ENCODE assay signal across 16 cellular contexts in the genomic region with DNA sequence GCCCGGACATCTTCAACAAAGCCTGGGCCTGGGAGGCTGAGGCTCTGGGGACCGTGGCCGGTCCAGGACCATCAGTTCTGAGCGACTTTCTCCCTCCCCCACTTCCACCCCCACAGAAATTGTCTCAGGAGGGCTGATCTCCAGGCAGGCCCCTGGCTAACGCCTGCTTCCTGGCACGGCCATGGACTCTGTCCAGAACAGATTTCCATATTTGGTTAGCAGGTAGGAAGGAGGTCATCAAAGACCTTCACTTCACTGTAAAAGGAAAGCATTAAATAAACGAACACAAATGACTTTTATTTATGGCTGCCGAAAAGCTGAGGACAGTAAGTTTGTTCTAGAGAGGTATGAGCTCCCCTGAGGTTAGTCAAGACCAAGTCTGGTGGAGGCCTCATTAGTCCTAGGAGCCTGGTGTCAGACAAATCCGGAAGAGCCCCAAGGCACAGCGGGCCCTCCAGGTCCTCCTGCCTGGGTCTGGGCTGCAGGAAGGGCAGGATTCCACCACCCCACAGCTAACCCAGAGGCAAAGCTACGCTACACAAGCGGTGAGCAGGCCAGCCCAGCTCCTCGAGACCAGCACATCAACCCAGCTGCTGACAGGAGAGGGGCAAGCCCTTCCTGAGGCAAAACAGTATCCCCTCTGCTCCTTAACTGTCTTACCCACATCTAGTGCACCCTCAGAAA. TPM values are rescaled to one million over a fixed set of nuclear protein-coding genes. Genes with fewer than 3 reads are reported as not detected.
DNase-seq lines count a peak whose midpoint lies in the region; ATAC-seq and TF ChIP-seq lines count a peak whose summit lies in the region.
"Had no signal": no experiment of that assay in that cellular context is flagged by ENCODE, and none has a peak within 500 bp of the region (broad histone marks: within the 10 kb centered on the region; RNA-seq: fewer than 3 reads in every experiment).

No MANE protein-coding gene starts in this region.

- intact Hi-C loops in lower lobe of right lung (cut with DNase I), result no loop called here

- H3K79me2 ChIP-seq in smooth muscle cell (ENCODE audit: low read depth), result no peaks in the 10 kb centered on the region

- no peaks in the 10 kb centered on the region for H3K9me3 Mint-ChIP-seq in CD8-positive, alpha-beta memory T cell
- H3K9me3 Mint-ChIP-seq: activated B cell treated with CpG ODN at 0.5 μM for 24 hours; activated naive CD8-positive, alpha-beta T cell treated with anti-CD3 and anti-CD28 coated beads, Interleukin-2, amount 10 ng/mL, durations not matched to agents 7 days and 5 days; activated T-helper 1 cell treated with anti-CD3 and anti-CD28 coated beads, Interleukin-12 subunit alpha, Interleukin-12 subunit beta, Interleukin-2, Interleukin-4 antibody, amounts not matched to agents 30 ng/mL and 10 ng/mL and 1 ng/mL, durations not matched to agents 14 hours and 24 hours and 36 hours; T-helper 1 cell treated with Interleukin-12 subunit alpha and Interleukin-12 subunit beta and Interleukin-4 antibody, amounts not matched to agents 30 μg/mL and 1 μg/mL, for 36 hours had no signal

- POLR2A ChIA-PET in HEK293 (lab: Yijun Ruan, JAX), result no interaction called here
- POLR2A ChIA-PET in CD8-positive, alpha-beta memory T cell (lab: Charles Lee), result no interaction called here

- H3K27me3 ChIP-seq in lower lobe of right lung (ENCODE audit: low read depth), result peaks cover 37% of the 10 kb centered on the region
- peaks cover 38% of the 10 kb centered on the region for H3K27me3 ChIP-seq in smooth muscle cell (ENCODE audit: low read depth)
- peaks cover 9% of the 10 kb centered on the region for H3K27me3 ChIP-seq in CD8-positive, alpha-beta memory T cell (ENCODE audit: insufficient read depth, low read length, poor library complexity, severe bottlenecking)
- H3K27me3 ChIP-seq: testis had no signal

- no peak overlapping the region for H3K4me3 Mint-ChIP-seq in CD8-positive, alpha-beta memory T cell
- H3K4me3 Mint-ChIP-seq: activated B cell treated with CpG ODN at 0.5 μM for 24 hours; activated naive CD8-positive, alpha-beta T cell treated with anti-CD3 and anti-CD28 coated beads, Interleukin-2, amount 10 ng/mL, durations not matched to agents 7 days and 5 days; activated T-helper 1 cell treated with anti-CD3 and anti-CD28 coated beads, Interleukin-12 subunit alpha, Interleukin-12 subunit beta, Interleukin-2, Interleukin-4 antibody, amounts not matched to agents 30 ng/mL and 10 ng/mL and 1 ng/mL, durations not matched to agents 14 hours and 24 hours and 36 hours; T-helper 1 cell treated with Interleukin-12 subunit alpha and Interleukin-12 subunit beta and Interleukin-4 antibody, amounts not matched to agents 30 μg/mL and 1 μg/mL, for 36 hours had no signal

- TF ChIP-seq CTCF in HEK293 (tag by site-specific recombination; IDR thresholded peaks at IDR 0.05) (no peak), lower lobe of right lung (IDR thresholded peaks at IDR 0.05) (no peak), smooth muscle cell (IDR thresholded peaks at IDR 0.05; ENCODE audit: borderline replicate concordance, insufficient read depth, poor library complexity, severe bottlenecking) (no peak)

- H3K4me3 ChIP-seq in HEK293 (ENCODE audit: low read depth, low read length) (no peak overlapping the region), lower lobe of right lung (no peak overlapping the region), smooth muscle cell (no peak overlapping the region)
- no peak overlapping the region for H3K4me3 ChIP-seq in CD8-positive, alpha-beta memory T cell (ENCODE audit: low read length)
- H3K4me3 ChIP-seq: testis had no signal

- H3K4me1 ChIP-seq in HEK293 (ENCODE audit: control insufficient read depth, insufficient read depth, low read length), result no peaks in the 10 kb centered on the region; the same call in 1 of the 2 replicates
- H3K4me1 ChIP-seq in lower lobe of right lung, result peaks cover 28% of the 10 kb centered on the region
- H3K4me1 ChIP-seq in smooth muscle cell (ENCODE audit: low read depth), result peaks cover 7% of the 10 kb centered on the region
- H3K4me1 ChIP-seq in CD8-positive, alpha-beta memory T cell (ENCODE audit: insufficient read depth, low read length), result peaks cover 4% of the 10 kb centered on the region

- H3K36me3 Mint-ChIP-seq in CD8-positive, alpha-beta memory T cell, result no peaks in the 10 kb centered on the region
- H3K36me3 Mint-ChIP-seq: activated naive CD8-positive, alpha-beta T cell treated with anti-CD3 and anti-CD28 coated beads, Interleukin-2, amount 10 ng/mL, durations not matched to agents 7 days and 5 days had no signal

- no peaks in the 10 kb centered on the region for H4K20me1 ChIP-seq in smooth muscle cell (ENCODE audit: low read depth)

- DNase-seq in amniotic epithelial cell (ENCODE audit: low read depth) (peak; percentile 73), lower lobe of right lung (peak; percentile 38), smooth muscle cell (lab: John Stamatoyannopoulos, UW; ENCODE audit: unreplicated experiment) (no peak), SKM-1 treated with dmso at 0.1 percent for 144 hours (lab: John Stamatoyannopoulos, UW; ENCODE audit: unreplicated experiment) (no peak)
- no peak for DNase-seq in CD8-positive, alpha-beta memory T cell
- DNase-seq: NCI-H1417 treated with DMSO at 0.1 percent for 48 hours, occipital lobe, testis had no signal

- H3K27ac Mint-ChIP-seq in CD8-positive, alpha-beta memory T cell, result peak overlapping the region in 1 of 8 donors; percentile 48
- H3K27ac Mint-ChIP-seq: activated B cell treated with CpG ODN at 0.5 μM for 24 hours; activated naive CD8-positive, alpha-beta T cell treated with anti-CD3 and anti-CD28 coated beads, Interleukin-2, amount 10 ng/mL, durations not matched to agents 7 days and 5 days; activated T-helper 1 cell treated with anti-CD3 and anti-CD28 coated beads, Interleukin-12 subunit alpha, Interleukin-12 subunit beta, Interleukin-2, Interleukin-4 antibody, amounts not matched to agents 30 ng/mL and 10 ng/mL and 1 ng/mL, durations not matched to agents 14 hours and 24 hours and 36 hours; T-helper 1 cell treated with Interleukin-12 subunit alpha and Interleukin-12 subunit beta and Interleukin-4 antibody, amounts not matched to agents 30 μg/mL and 1 μg/mL, for 36 hours had no signal

- no peak overlapping the region for H3K9ac ChIP-seq in smooth muscle cell (ENCODE audit: low read depth)

- ATAC-seq in lower lobe of right lung (no peak), HG02678 (IDR thresholded peaks at IDR 0.05; ENCODE audit: unreplicated experiment) (no peak)

- H3F3A ChIP-seq in smooth muscle cell (ENCODE audit: low read depth), result no peaks in the 10 kb centered on the region

- CTCF ChIA-PET in HEK293 (lab: Yijun Ruan, JAX), result interaction anchor here (0.7 to 2.8 kb wide), 12 partner anchors 8 to 215 kb away, joined by 3 to 11 read pairs (median 4); no protein-coding TSS in a partner anchor
- CTCF ChIA-PET in CD8-positive, alpha-beta memory T cell (lab: Charles Lee), result interaction anchor here (1.6 kb wide), 1 partner anchor 211 kb away, joined by 4 read pairs; no protein-coding TSS in a partner anchor

- peaks cover 10 to 13% (median 13%) of the 10 kb centered on the region in 3 donors for H3K4me1 Mint-ChIP-seq in CD8-positive, alpha-beta memory T cell
- H3K4me1 Mint-ChIP-seq: activated naive CD8-positive, alpha-beta T cell treated with anti-CD3 and anti-CD28 coated beads, Interleukin-2, amount 10 ng/mL, durations not matched to agents 7 days and 5 days had no signal

- 67% methylated on average over 13 of the region's 13 CpGs for WGBS in smooth muscle cell (ENCODE audit: low lambda C conversion rate)

- H3K27me3 Mint-ChIP-seq in CD8-positive, alpha-beta memory T cell, result peaks cover 21 to 43% of the 10 kb centered on the region in 2 donors

- no peak overlapping the region for H2AFZ ChIP-seq in smooth muscle cell (ENCODE audit: low read depth)

- peak overlapping the region; percentile 74 for H3K4me2 ChIP-seq in smooth muscle cell

- H3K36me3 ChIP-seq in HEK293 (ENCODE audit: control insufficient read depth in 2 of 2, insufficient read depth in 1 of 2, low read length in 2 of 2) (no peaks in the 10 kb centered on the region), lower lobe of right lung (no peaks in the 10 kb centered on the region), smooth muscle cell (ENCODE audit: low read depth) (no peaks in the 10 kb centered on the region)
- H3K36me3 ChIP-seq in CD8-positive, alpha-beta memory T cell (ENCODE audit: insufficient read depth, low read length), result no peaks in the 10 kb centered on the region

- H3K9me3 ChIP-seq in HEK293 (ENCODE audit: control insufficient read depth, insufficient read depth, low read depth, low read length) (no peaks in the 10 kb centered on the region), lower lobe of right lung (no peaks in the 10 kb centered on the region), smooth muscle cell (replicated peaks; ENCODE audit: low read depth) (no peaks in the 10 kb centered on the region)
- no peaks in the 10 kb centered on the region for H3K9me3 ChIP-seq in CD8-positive, alpha-beta memory T cell (ENCODE audit: low read length)
- H3K9me3 ChIP-seq: testis had no signal

- H3K27ac ChIP-seq in HEK293 (ENCODE audit: extremely low read depth, low read depth, low read length) (no peak overlapping the region), lower lobe of right lung (no peak overlapping the region), smooth muscle cell (ENCODE audit: low read depth) (no peak overlapping the region)
- H3K27ac ChIP-seq in CD8-positive, alpha-beta memory T cell (ENCODE audit: low read depth, low read length), result no peak overlapping the region
- H3K27ac ChIP-seq: C4-2B, testis had no signal

TF ChIP-seq in HEK293, 187 proteins besides CTCF, POLR2A, EP300 and RAD21:
- 0 out of 2 replicates have a peak, but pooled peaks have one; percentile 19 for TF ChIP-seq ZFHX2 (tag by site-specific recombination; conservative IDR thresholded peaks at IDR 0.05)
- no peak for TF ChIP-seq OSR2 (tag by site-specific recombination; IDR thresholded peaks at IDR 0.05)
- no peak for TF ChIP-seq ZNF660 (tag by site-specific recombination; IDR thresholded peaks at IDR 0.05)
- no peak for TF ChIP-seq ZNF621 (tag by site-specific recombination; IDR thresholded peaks at IDR 0.05)
- no peak for TF ChIP-seq ZNF366 (tag by site-specific recombination; conservative IDR thresholded peaks at IDR 0.05)
- TF ChIP-seq MYNN (tag by site-specific recombination; IDR thresholded peaks at IDR 0.05; ENCODE audit: borderline replicate concordance), result peak; percentile 76

RNA-seq across cellular contexts. Expression of gene PLPP2, which starts 4.6 kb away (rescaled TPM):
- 11.7 TPM for total RNA-seq in lower lobe of right lung
- 6.0 and 6.2 TPM in 2 replicates for total RNA-seq in smooth muscle cell
- polyA plus RNA-seq in smooth muscle cell, result 4.8 and 15.1 TPM in 2 replicates
- total RNA-seq in CD8-positive, alpha-beta memory T cell, result not detected
- 2.3 TPM for polyA plus RNA-seq in CD8-positive, alpha-beta memory T cell
- total RNA-seq: activated CD8-positive, alpha-beta memory T cell treated with anti-CD3 and anti-CD28 coated beads for 36 hours; activated naive CD8-positive, alpha-beta T cell treated with anti-CD3 and anti-CD28 coated beads, Interleukin-2, amount 10 ng/mL, durations not matched to agents 7 days and 5 days had no signal

RNA-seq across cellular contexts. Expression of gene MIER2, which starts 48.8 kb away (rescaled TPM):
- total RNA-seq in lower lobe of right lung, result 39.4 TPM
- total RNA-seq in smooth muscle cell, result 12.7 and 16.3 TPM in 2 replicates
- polyA plus RNA-seq in smooth muscle cell, result 79.5 and 79.7 TPM in 2 replicates
- total RNA-seq in CD8-positive, alpha-beta memory T cell, result 10 to 100 TPM; 20.9 TPM
- polyA plus RNA-seq in CD8-positive, alpha-beta memory T cell, result 4.9 TPM

Comparison
In these comparisons a context has a peak if more than half of its experiments do, and no peak if none do; other contexts are left out.
1. DNase-seq: peak in amniotic epithelial cell (single experiment) and lower lobe of right lung (single experiment); none in smooth muscle cell (single experiment), SKM-1 treated with dmso at 0.1 percent for 144 hours (single experiment) and CD8-positive, alpha-beta memory T cell (0 of 5).